ENCODE assay signal across 30 cellular contexts in the genomic region with DNA sequence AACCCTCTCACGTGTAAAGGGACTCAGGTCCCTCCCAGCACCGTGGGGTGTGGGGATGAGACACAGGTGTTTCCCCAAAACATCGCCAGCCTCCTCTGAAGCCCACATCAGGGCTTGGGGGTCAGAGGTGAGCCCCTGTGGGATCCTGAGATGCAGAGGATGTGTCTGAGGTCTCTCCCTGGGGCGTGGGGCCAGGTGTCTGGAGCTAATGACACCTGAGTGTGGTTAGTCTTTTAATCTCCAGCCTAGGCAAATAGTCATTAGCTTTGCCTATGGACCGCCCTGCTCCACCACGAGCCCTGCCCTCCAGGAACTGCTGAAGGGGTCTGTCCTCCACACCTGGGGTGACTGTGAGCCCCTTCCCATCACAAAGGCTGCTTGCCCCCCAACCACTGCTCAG. TPM values are rescaled to one million over a fixed set of nuclear protein-coding genes. Genes with fewer than 3 reads are reported as not detected.
DNase-seq lines count a peak whose midpoint lies in the region; ATAC-seq, FAIRE-seq and TF ChIP-seq lines count a peak whose summit lies in the region.
"Had no signal": no experiment of that assay in that cellular context is flagged by ENCODE, and none has a peak within 500 bp of the region (broad histone marks: within the 10 kb centered on the region; RNA-seq: fewer than 3 reads in every experiment).

No MANE protein-coding gene starts in this region.

- H3K9me3 ChIP-seq in HepG2 (ENCODE audit: low read length) (no peaks in the 10 kb centered on the region), right lobe of liver (no peaks in the 10 kb centered on the region), hepatocyte (ENCODE audit: low read depth) (no peaks in the 10 kb centered on the region)
- H3K9me3 ChIP-seq: A549, neutrophil, upper lobe of right lung had no signal

- H3K4me2 ChIP-seq in HepG2 (ENCODE audit: low read depth, low read length) (no peak overlapping the region), hepatocyte (no peak overlapping the region)

- CTCF ChIA-PET in HepG2 (lab: Yijun Ruan, JAX; ENCODE audit: low intra/inter-chr PET ratio, low total read pairs): no interaction called here

- TF ChIP-seq POLR2A in HepG2 (IDR thresholded peaks at IDR 0.05; ENCODE audit: insufficient read depth in 1 of 2, low read depth in 2 of 2, low read length in 2 of 2) (no peak), right lobe of liver (IDR thresholded peaks at IDR 0.05) (no peak)

- H3K4me3 ChIP-seq in HepG2 (replicated peaks in 1 of 3; ENCODE audit: insufficient read depth in 1 of 3, low read depth in 2 of 3, low read length in 3 of 3) (no peak overlapping the region), right lobe of liver (no peak overlapping the region), hepatocyte (no peak overlapping the region)
- H3K4me3 ChIP-seq: A549, lung, SK-N-MC, upper lobe of right lung had no signal

- in situ Hi-C loops in HepG2 (cut with HindIII; ENCODE audit: extremely low pct_ligation_motif_present, low pct_unique_long_range_greater_than_20kb): no loop called here

- peaks cover 20% of the 10 kb centered on the region for H3K4me1 ChIP-seq in HepG2 (ENCODE audit: insufficient read depth, low read length)
- H3K4me1 ChIP-seq in right lobe of liver: no peaks in the 10 kb centered on the region
- H3K4me1 ChIP-seq in foreskin keratinocyte: no peaks in the 10 kb centered on the region
- no peaks in the 10 kb centered on the region for H3K4me1 ChIP-seq in hepatocyte (ENCODE audit: insufficient read depth)
- H3K4me1 ChIP-seq: upper lobe of right lung had no signal

- ATAC-seq in HepG2 (no peak), right lobe of liver (no peak), foreskin keratinocyte (no peak)
- ATAC-seq in activated naive CD4-positive, alpha-beta T cell treated with anti-CD3 and anti-CD28 coated beads, Interleukin-2, amount 50 U/mL, for 72 hours: no peak
- ATAC-seq: activated T-cell treated with anti-CD3 and anti-CD28 coated beads, Interleukin-2, amount 50 U/mL, for 72 hours; upper lobe of right lung had no signal

- DNase-seq in HepG2 (ENCODE audit: low spot score) (no peak), right lobe of liver (no peak), RPMI8226 (peak; percentile 46), foreskin keratinocyte (no peak), hepatocyte (ENCODE audit: low spot score) (no peak), HUDEP-2 (lab: John Stamatoyannopoulos, UW; ENCODE audit: unreplicated experiment in 76 of 76) (no peak)
- DNase-seq in activated naive CD4-positive, alpha-beta T cell treated with anti-CD3 and anti-CD28 coated beads, Interleukin-2, amount 50 U/mL, for 72 hours (ENCODE audit: low spot score in 2 of 2): no peak
- DNase-seq in stimulated activated CD4-positive, alpha-beta T cell treated with anti-CD3 and anti-CD28 coated beads, Interleukin-4, amount 100 ng/mL, for 4 hours: no peak
- DNase-seq: activated CD4-positive, alpha-beta T cell treated with anti-CD3 and anti-CD28 coated beads for 4 hours; activated naive CD4-positive, alpha-beta T cell treated with anti-CD3 and anti-CD28 coated beads, Interleukin-2, amount 10 ng/mL, durations not matched to agents 7 days and 5 days; activated T-cell treated with anti-CD3 and anti-CD28 coated beads, Interleukin-2, amount 50 U/mL, for 72 hours; aorta; NCI-H2107; upper lobe of right lung had no signal

- TF ChIP-seq EP300 in HepG2 (IDR thresholded peaks at IDR 0.05; ENCODE audit: low read depth in 2 of 2, low read length in 2 of 2) (no peak), HepG2 (CRISPR knock-in tag; IDR thresholded peaks at IDR 0.05; ENCODE audit: borderline replicate concordance) (no peak)

- no peaks in the 10 kb centered on the region for H3K9me2 ChIP-seq in hepatocyte (replicated peaks; ENCODE audit: insufficient read depth)

- TF ChIP-seq RAD21 in HepG2 (CRISPR knock-in tag; IDR thresholded peaks at IDR 0.05): no peak

- no TSS peak for BruUV-seq in HepG2 (replicated peaks; lab: Mats Ljungman, UMichigan)

- intact Hi-C loops in HepG2 (cut with micrococcal nuclease; ENCODE audit: unreplicated experiment) (no loop called here), right lobe of liver (cut with DNase I) (loop anchor here in 1 of 2 donors (10.0 kb wide), 1 partner anchor 429 kb away; the partner anchor contains the start of gene SAMD10)

- H3K27me3 ChIP-seq in HepG2 (ENCODE audit: control insufficient read depth in 1 of 2, insufficient read depth in 2 of 2, low read length in 2 of 2) (peaks cover 42 to 83% of the 10 kb centered on the region in 2 experiments), right lobe of liver (no peaks in the 10 kb centered on the region), foreskin keratinocyte (no peaks in the 10 kb centered on the region), hepatocyte (no peaks in the 10 kb centered on the region)

- H3K79me2 ChIP-seq in HepG2 (ENCODE audit: insufficient read depth, low read length) (no peaks in the 10 kb centered on the region), hepatocyte (no peaks in the 10 kb centered on the region)

- no peaks in the 10 kb centered on the region for H3K36me3 Mint-ChIP-seq in activated naive CD4-positive, alpha-beta T cell treated with anti-CD3 and anti-CD28 coated beads, Interleukin-2, amount 50 U/mL, for 72 hours
- H3K36me3 Mint-ChIP-seq: activated naive CD4-positive, alpha-beta T cell treated with anti-CD3 and anti-CD28 coated beads, Interleukin-2, amount 10 ng/mL, durations not matched to agents 7 days and 5 days had no signal

- 36% methylated on average over 5 of the region's 6 CpGs for WGBS in HepG2 (ENCODE audit: low lambda C conversion rate)
- 0% methylated on average over 1 of the region's 6 CpGs for WGBS in right lobe of liver (ENCODE audit: insufficient coverage, low coverage, low lambda C conversion rate, missing lambda C conversion rate)
- WGBS in hepatocyte (ENCODE audit: low lambda C conversion rate, missing lambda C conversion rate): 63% methylated on average over 6 of the region's 6 CpGs

- H3K36me3 ChIP-seq in HepG2 (replicated peaks in 1 of 2; ENCODE audit: control insufficient read depth in 1 of 2, insufficient read depth in 2 of 2, low read length in 2 of 2) (no peaks in the 10 kb centered on the region), right lobe of liver (no peaks in the 10 kb centered on the region), hepatocyte (replicated peaks; ENCODE audit: insufficient read depth, low read depth) (no peaks in the 10 kb centered on the region)
- H3K36me3 ChIP-seq: neutrophil, upper lobe of right lung had no signal

- no peak overlapping the region for H2AFZ ChIP-seq in HepG2 (ENCODE audit: low read length)
- H2AFZ ChIP-seq in hepatocyte: no peak overlapping the region

- TF ChIP-seq CTCF in HepG2 (CRISPR knock-in tag; IDR thresholded peaks at IDR 0.05) (no peak), right lobe of liver (IDR thresholded peaks at IDR 0.05) (no peak), foreskin keratinocyte (conservative IDR thresholded peaks at IDR 0.05) (no peak), hepatocyte (IDR thresholded peaks at IDR 0.05; ENCODE audit: poor library complexity) (no peak)

- POLR2A ChIA-PET in HepG2 (lab: Yijun Ruan, JAX): interaction anchor here (1.1 to 1.6 kb wide), 2 partner anchors 8 to 81 kb away, joined by 3 read pairs; partner anchors contain the start of gene GMEB2

- H4K20me1 ChIP-seq in HepG2 (ENCODE audit: insufficient read depth, low read length) (no peaks in the 10 kb centered on the region; the same call in 1 of the 2 replicates), hepatocyte (ENCODE audit: insufficient read depth, poor library complexity, severe bottlenecking) (no peaks in the 10 kb centered on the region)

- H3K9ac ChIP-seq in HepG2 (ENCODE audit: insufficient read depth, low read depth, low read length): no peak overlapping the region

- H3K27ac ChIP-seq in HepG2 (ENCODE audit: extremely low read length, insufficient read depth, low read length) (no peak overlapping the region), right lobe of liver (no peak overlapping the region), foreskin keratinocyte (peak overlapping the region; percentile 71), hepatocyte (no peak overlapping the region)
- H3K27ac ChIP-seq: neutrophil, SK-N-MC, upper lobe of right lung had no signal

- H3K9me3 Mint-ChIP-seq in activated naive CD4-positive, alpha-beta T cell treated with anti-CD3 and anti-CD28 coated beads, Interleukin-2, amount 50 U/mL, for 72 hours: no peaks in the 10 kb centered on the region
- H3K9me3 Mint-ChIP-seq: activated naive CD4-positive, alpha-beta T cell treated with anti-CD3 and anti-CD28 coated beads, Interleukin-2, amount 10 ng/mL, durations not matched to agents 7 days and 5 days; activated T-cell treated with anti-CD3 and anti-CD28 coated beads, Interleukin-2, amount 50 U/mL, for 72 hours; dendritic cell treated with granulocyte-macrophage colony-stimulating factor and Interleukin-4, amounts not matched to agents 40 ng/mL and 50 ng/mL, for 4 days had no signal

- FAIRE-seq in HepG2 (lab: Jason Lieb, UNC): no peak
- FAIRE-seq: A549 had no signal

- H3K27ac Mint-ChIP-seq in activated naive CD4-positive, alpha-beta T cell treated with anti-CD3 and anti-CD28 coated beads, Interleukin-2, amount 50 U/mL, for 72 hours: no peak overlapping the region
- H3K27ac Mint-ChIP-seq: activated naive CD4-positive, alpha-beta T cell treated with anti-CD3 and anti-CD28 coated beads, Interleukin-2, amount 10 ng/mL, durations not matched to agents 7 days and 5 days; activated T-cell treated with anti-CD3 and anti-CD28 coated beads, Interleukin-2, amount 50 U/mL, for 72 hours; dendritic cell treated with granulocyte-macrophage colony-stimulating factor and Interleukin-4, amounts not matched to agents 40 ng/mL and 50 ng/mL, for 4 days had no signal

RNA-seq across cellular contexts. Expression of gene SRMS, which starts 1.7 kb away (rescaled TPM):
- total RNA-seq in HepG2 (2016; rRNA removed; fragmentation: Illumina TruSeq; extraction: Trizol) (not detected in 2 replicates), right lobe of liver (not detected), foreskin keratinocyte (0.11 and 0.17 TPM in 2 replicates), hepatocyte (not detected in 2 replicates)
- not detected in 2 replicates for total RNA-seq in HepG2 (2016; cell fraction: cytosol; rRNA removed; fragmentation: Illumina TruSeq; extraction: Trizol; ENCODE audit: low read depth)
- not detected in 2 replicates for total RNA-seq in HepG2 (2016; cell fraction: insoluble cytoplasmic fraction; rRNA removed; fragmentation: Illumina TruSeq; extraction: Trizol)
- not detected in 2 replicates for total RNA-seq in HepG2 (2016; cell fraction: membrane; rRNA removed; fragmentation: Illumina TruSeq; extraction: Trizol)
- total RNA-seq in HepG2 (2016; cell fraction: nucleus; rRNA removed; fragmentation: Illumina TruSeq; extraction: Trizol): not detected in 2 replicates
- polyA plus RNA-seq in HepG2 (2011; rRNA removed) (0.09 TPM in 1 of 2 replicates, not detected in the other), foreskin keratinocyte (0.04 and 0.09 TPM in 2 replicates), hepatocyte (not detected in 2 replicates)
- not detected in 2 replicates for polyA plus RNA-seq in HepG2 (2011; cell fraction: cytosol; rRNA removed)
- 0.10 and 0.37 TPM in 2 replicates for polyA plus RNA-seq in HepG2 (2011; cell fraction: nucleus; rRNA removed)
- polyA plus RNA-seq in HepG2 (2012): 0.17 TPM in 1 of 2 replicates, not detected in the other
- polyA plus RNA-seq in HepG2 (2016; cell fraction: cytosol; fragmentation: Illumina TruSeq; extraction: Trizol; ENCODE audit: low read depth): not detected in 2 replicates
- polyA plus RNA-seq in HepG2 (2016; cell fraction: insoluble cytoplasmic fraction; fragmentation: Illumina TruSeq; extraction: Trizol; ENCODE audit: low read depth): not detected in 2 replicates
- polyA plus RNA-seq in HepG2 (2016; cell fraction: membrane; fragmentation: Illumina TruSeq; extraction: Trizol; ENCODE audit: low read depth): not detected in 2 replicates
- polyA plus RNA-seq in HepG2 (2016; cell fraction: nucleus; fragmentation: Illumina TruSeq; extraction: Trizol; ENCODE audit: insufficient read depth, low read depth): not detected in 2 replicates
- polyA minus RNA-seq in HepG2 (2011; rRNA and poly(A)+ RNA removed; ENCODE audit: low replicate concordance): 0.28 TPM in 1 of 2 replicates, not detected in the other
- not detected in 2 replicates for polyA minus RNA-seq in HepG2 (2011; cell fraction: cytosol; rRNA and poly(A)+ RNA removed)
- not detected in 2 replicates for polyA minus RNA-seq in HepG2 (2011; cell fraction: nucleus; rRNA and poly(A)+ RNA removed)
- total RNA-seq in activated naive CD4-positive, alpha-beta T cell treated with anti-CD3 and anti-CD28 coated beads, Interleukin-2, amount 50 U/mL, for 72 hours: not detected
- total RNA-seq: activated T-cell treated with anti-CD3 and anti-CD28 coated beads, Interleukin-2, amount 50 U/mL, for 72 hours; aorta; cardiac septum; fibroblast of lung; glomerular endothelial cell; kidney epithelial cell; lung; M059J; NCI-H460; pulmonary artery endothelial cell; RPMI7951; skeletal muscle tissue; subcutaneous adipose tissue; T-helper 2 cell treated with Interferon-gamma antibody and Interleukin-4, amounts not matched to agents 100 ng/mL and 5 ng/mL, for 36 hours; upper lobe of right lung had no signal
- polyA plus RNA-seq: A549, aorta, fibroblast of lung had no signal

RNA-seq across cellular contexts. Expression of gene FNDC11, which starts 8.1 kb away (rescaled TPM):
- total RNA-seq in HepG2 (2016; rRNA removed; fragmentation: Illumina TruSeq; extraction: Trizol) (not detected in 2 replicates), right lobe of liver (not detected), foreskin keratinocyte (0.53 and 0.78 TPM in 2 replicates), hepatocyte (0.57 and 0.76 TPM in 2 replicates)
- not detected in 2 replicates for total RNA-seq in HepG2 (2016; cell fraction: cytosol; rRNA removed; fragmentation: Illumina TruSeq; extraction: Trizol; ENCODE audit: low read depth)
- not detected in 2 replicates for total RNA-seq in HepG2 (2016; cell fraction: insoluble cytoplasmic fraction; rRNA removed; fragmentation: Illumina TruSeq; extraction: Trizol)
- not detected in 2 replicates for total RNA-seq in HepG2 (2016; cell fraction: membrane; rRNA removed; fragmentation: Illumina TruSeq; extraction: Trizol)
- total RNA-seq in HepG2 (2016; cell fraction: nucleus; rRNA removed; fragmentation: Illumina TruSeq; extraction: Trizol): not detected in 2 replicates
- polyA plus RNA-seq in HepG2 (2011; rRNA removed) (0.07 and 0.13 TPM in 2 replicates), foreskin keratinocyte (0.67 and 0.68 TPM in 2 replicates), hepatocyte (0.79 and 2.1 TPM in 2 replicates)
- 0.19 and 0.23 TPM in 2 replicates for polyA plus RNA-seq in HepG2 (2011; cell fraction: cytosol; rRNA removed)
- 0.45 and 0.48 TPM in 2 replicates for polyA plus RNA-seq in HepG2 (2011; cell fraction: nucleus; rRNA removed)
- polyA plus RNA-seq in HepG2 (2012): 0.05 TPM in 1 of 2 replicates, not detected in the other
- not detected in 2 replicates for polyA plus RNA-seq in HepG2 (2016; cell fraction: cytosol; fragmentation: Illumina TruSeq; extraction: Trizol; ENCODE audit: low read depth)
- polyA plus RNA-seq in HepG2 (2016; cell fraction: insoluble cytoplasmic fraction; fragmentation: Illumina TruSeq; extraction: Trizol; ENCODE audit: low read depth): not detected in 2 replicates
- polyA plus RNA-seq in HepG2 (2016; cell fraction: membrane; fragmentation: Illumina TruSeq; extraction: Trizol; ENCODE audit: low read depth): not detected in 2 replicates
- polyA plus RNA-seq in HepG2 (2016; cell fraction: nucleus; fragmentation: Illumina TruSeq; extraction: Trizol; ENCODE audit: insufficient read depth, low read depth): not detected in 2 replicates
- 0.10 and 0.84 TPM in 2 replicates for polyA minus RNA-seq in HepG2 (2011; rRNA and poly(A)+ RNA removed; ENCODE audit: low replicate concordance)
- not detected in 2 replicates for polyA minus RNA-seq in HepG2 (2011; cell fraction: cytosol; rRNA and poly(A)+ RNA removed)
- polyA minus RNA-seq in HepG2 (2011; cell fraction: nucleus; rRNA and poly(A)+ RNA removed): not detected in 2 replicates
- under 1 TPM in 1 of 2 donors, not detected in 1; 0.10 TPM for total RNA-seq in activated naive CD4-positive, alpha-beta T cell treated with anti-CD3 and anti-CD28 coated beads, Interleukin-2, amount 50 U/mL, for 72 hours
- total RNA-seq: cardiac septum, M059J had no signal

RNA-seq across cellular contexts. Expression of gene PTK6, which starts 8.6 kb away (rescaled TPM):
- total RNA-seq in HepG2 (2016; rRNA removed; fragmentation: Illumina TruSeq; extraction: Trizol) (not detected in 2 replicates), right lobe of liver (10 to 100 TPM in 1 of 6 experiments, 1 to 10 TPM in 3, under 1 TPM in 2; 0.78 to 11.0 (median 3.6) TPM), foreskin keratinocyte (15.7 and 21.8 TPM in 2 replicates), hepatocyte (0.52 and 1.1 TPM in 2 replicates)
- total RNA-seq in HepG2 (2016; cell fraction: cytosol; rRNA removed; fragmentation: Illumina TruSeq; extraction: Trizol; ENCODE audit: low read depth): not detected in 2 replicates
- total RNA-seq in HepG2 (2016; cell fraction: insoluble cytoplasmic fraction; rRNA removed; fragmentation: Illumina TruSeq; extraction: Trizol): not detected in 2 replicates
- not detected in 2 replicates for total RNA-seq in HepG2 (2016; cell fraction: membrane; rRNA removed; fragmentation: Illumina TruSeq; extraction: Trizol)
- not detected in 2 replicates for total RNA-seq in HepG2 (2016; cell fraction: nucleus; rRNA removed; fragmentation: Illumina TruSeq; extraction: Trizol)
- polyA plus RNA-seq in HepG2 (2011; rRNA removed) (0.07 and 0.08 TPM in 2 replicates), foreskin keratinocyte (15.2 and 22.0 TPM in 2 replicates), hepatocyte (0.06 and 0.27 TPM in 2 replicates)
- 0.05 and 0.08 TPM in 2 replicates for polyA plus RNA-seq in HepG2 (2011; cell fraction: cytosol; rRNA removed)
- 0.27 and 0.42 TPM in 2 replicates for polyA plus RNA-seq in HepG2 (2011; cell fraction: nucleus; rRNA removed)
- polyA plus RNA-seq in HepG2 (2012): 0.09 and 0.11 TPM in 2 replicates
- not detected in 2 replicates for polyA plus RNA-seq in HepG2 (2016; cell fraction: cytosol; fragmentation: Illumina TruSeq; extraction: Trizol; ENCODE audit: low read depth)
- not detected in 2 replicates for polyA plus RNA-seq in HepG2 (2016; cell fraction: insoluble cytoplasmic fraction; fragmentation: Illumina TruSeq; extraction: Trizol; ENCODE audit: low read depth)
- not detected in 2 replicates for polyA plus RNA-seq in HepG2 (2016; cell fraction: membrane; fragmentation: Illumina TruSeq; extraction: Trizol; ENCODE audit: low read depth)
- not detected in 2 replicates for polyA plus RNA-seq in HepG2 (2016; cell fraction: nucleus; fragmentation: Illumina TruSeq; extraction: Trizol; ENCODE audit: insufficient read depth, low read depth)
- 0.18 and 9.4 TPM in 2 replicates for polyA minus RNA-seq in HepG2 (2011; rRNA and poly(A)+ RNA removed; ENCODE audit: low replicate concordance)
- polyA minus RNA-seq in HepG2 (2011; cell fraction: cytosol; rRNA and poly(A)+ RNA removed): not detected in 2 replicates
- polyA minus RNA-seq in HepG2 (2011; cell fraction: nucleus; rRNA and poly(A)+ RNA removed): 0.12 and 0.13 TPM in 2 replicates
- under 1 TPM; 0.54 to 0.57 TPM for total RNA-seq in activated naive CD4-positive, alpha-beta T cell treated with anti-CD3 and anti-CD28 coated beads, Interleukin-2, amount 50 U/mL, for 72 hours
- total RNA-seq: cardiac septum, glomerular endothelial cell, M059J, skeletal muscle tissue had no signal
- polyA plus RNA-seq: fibroblast of lung had no signal

RNA-seq across cellular contexts. Expression of gene PPDPF, which starts 25.2 kb away (rescaled TPM):
- total RNA-seq in HepG2 (2016; rRNA removed; fragmentation: Illumina TruSeq; extraction: Trizol) (6.0 and 7.0 TPM in 2 replicates), right lobe of liver (10 to 100 TPM; 50.2 to 99.4 (median 76.7) TPM), foreskin keratinocyte (181 and 190 TPM in 2 replicates), hepatocyte (47.6 and 55.1 TPM in 2 replicates)
- 21.9 and 23.8 TPM in 2 replicates for total RNA-seq in HepG2 (2016; cell fraction: cytosol; rRNA removed; fragmentation: Illumina TruSeq; extraction: Trizol; ENCODE audit: low read depth)
- 4.3 and 5.4 TPM in 2 replicates for total RNA-seq in HepG2 (2016; cell fraction: insoluble cytoplasmic fraction; rRNA removed; fragmentation: Illumina TruSeq; extraction: Trizol)
- 16.4 and 22.5 TPM in 2 replicates for total RNA-seq in HepG2 (2016; cell fraction: membrane; rRNA removed; fragmentation: Illumina TruSeq; extraction: Trizol)
- 5.4 and 6.2 TPM in 2 replicates for total RNA-seq in HepG2 (2016; cell fraction: nucleus; rRNA removed; fragmentation: Illumina TruSeq; extraction: Trizol)
- polyA plus RNA-seq in HepG2 (2011; rRNA removed) (1.8 and 2.2 TPM in 2 replicates), foreskin keratinocyte (575 and 701 TPM in 2 replicates), hepatocyte (330 and 333 TPM in 2 replicates)
- polyA plus RNA-seq in HepG2 (2011; cell fraction: cytosol; rRNA removed): 2.4 and 6.2 TPM in 2 replicates
- polyA plus RNA-seq in HepG2 (2011; cell fraction: nucleus; rRNA removed): 6.3 and 9.5 TPM in 2 replicates
- polyA plus RNA-seq in HepG2 (2012): 12.0 and 18.6 TPM in 2 replicates
- polyA plus RNA-seq in HepG2 (2016; cell fraction: cytosol; fragmentation: Illumina TruSeq; extraction: Trizol; ENCODE audit: low read depth): 606 and 718 TPM in 2 replicates
- 42.4 and 57.7 TPM in 2 replicates for polyA plus RNA-seq in HepG2 (2016; cell fraction: insoluble cytoplasmic fraction; fragmentation: Illumina TruSeq; extraction: Trizol; ENCODE audit: low read depth)
- polyA plus RNA-seq in HepG2 (2016; cell fraction: membrane; fragmentation: Illumina TruSeq; extraction: Trizol; ENCODE audit: low read depth): 288 and 295 TPM in 2 replicates
- polyA plus RNA-seq in HepG2 (2016; cell fraction: nucleus; fragmentation: Illumina TruSeq; extraction: Trizol; ENCODE audit: insufficient read depth, low read depth): 40.1 and 40.2 TPM in 2 replicates
- polyA minus RNA-seq in HepG2 (2011; rRNA and poly(A)+ RNA removed; ENCODE audit: low replicate concordance): 8.4 and 13.9 TPM in 2 replicates
- polyA minus RNA-seq in HepG2 (2011; cell fraction: cytosol; rRNA and poly(A)+ RNA removed): 15.8 and 39.4 TPM in 2 replicates
- polyA minus RNA-seq in HepG2 (2011; cell fraction: nucleus; rRNA and poly(A)+ RNA removed): 4.5 and 4.8 TPM in 2 replicates
- 100 to 1,000 TPM in 1 of 2 donors, 10 to 100 TPM in 1; 60.7 to 117 TPM for total RNA-seq in activated naive CD4-positive, alpha-beta T cell treated with anti-CD3 and anti-CD28 coated beads, Interleukin-2, amount 50 U/mL, for 72 hours

RNA-seq across cellular contexts. Expression of gene HELZ2, which starts 28.2 kb away (rescaled TPM):
- total RNA-seq in HepG2 (2016; rRNA removed; fragmentation: Illumina TruSeq; extraction: Trizol): 8.4 and 10.1 TPM in 2 replicates
- 1.7 and 2.1 TPM in 2 replicates for total RNA-seq in HepG2 (2016; cell fraction: cytosol; rRNA removed; fragmentation: Illumina TruSeq; extraction: Trizol; ENCODE audit: low read depth)
- total RNA-seq in HepG2 (2016; cell fraction: insoluble cytoplasmic fraction; rRNA removed; fragmentation: Illumina TruSeq; extraction: Trizol): 6.8 and 10.0 TPM in 2 replicates
- total RNA-seq in HepG2 (2016; cell fraction: membrane; rRNA removed; fragmentation: Illumina TruSeq; extraction: Trizol): 2.8 and 4.3 TPM in 2 replicates
- 12.8 and 18.4 TPM in 2 replicates for total RNA-seq in HepG2 (2016; cell fraction: nucleus; rRNA removed; fragmentation: Illumina TruSeq; extraction: Trizol)
- polyA plus RNA-seq in HepG2 (2011; rRNA removed): 9.6 and 16.1 TPM in 2 replicates
- polyA plus RNA-seq in HepG2 (2011; cell fraction: cytosol; rRNA removed): 4.5 and 6.0 TPM in 2 replicates
- polyA plus RNA-seq in HepG2 (2011; cell fraction: nucleus; rRNA removed): 39.6 and 48.2 TPM in 2 replicates
- 12.3 and 14.4 TPM in 2 replicates for polyA plus RNA-seq in HepG2 (2012)
- 0.26 and 0.46 TPM in 2 replicates for polyA plus RNA-seq in HepG2 (2016; cell fraction: cytosol; fragmentation: Illumina TruSeq; extraction: Trizol; ENCODE audit: low read depth)
- polyA plus RNA-seq in HepG2 (2016; cell fraction: insoluble cytoplasmic fraction; fragmentation: Illumina TruSeq; extraction: Trizol; ENCODE audit: low read depth): 5.2 and 6.9 TPM in 2 replicates
- 0.43 and 0.84 TPM in 2 replicates for polyA plus RNA-seq in HepG2 (2016; cell fraction: membrane; fragmentation: Illumina TruSeq; extraction: Trizol; ENCODE audit: low read depth)
- 17.4 and 18.8 TPM in 2 replicates for polyA plus RNA-seq in HepG2 (2016; cell fraction: nucleus; fragmentation: Illumina TruSeq; extraction: Trizol; ENCODE audit: insufficient read depth, low read depth)
- polyA minus RNA-seq in HepG2 (2011; rRNA and poly(A)+ RNA removed; ENCODE audit: low replicate concordance): 33.2 and 74.9 TPM in 2 replicates
- 41.7 and 42.0 TPM in 2 replicates for polyA minus RNA-seq in HepG2 (2011; cell fraction: cytosol; rRNA and poly(A)+ RNA removed)
- polyA minus RNA-seq in HepG2 (2011; cell fraction: nucleus; rRNA and poly(A)+ RNA removed): 35.3 and 47.0 TPM in 2 replicates
- total RNA-seq in right lobe of liver: 10 to 100 TPM; 14.8 to 30.3 (median 24.1) TPM
- 65.5 and 84.8 TPM in 2 replicates for total RNA-seq in foreskin keratinocyte
- polyA plus RNA-seq in foreskin keratinocyte: 13.0 and 13.6 TPM in 2 replicates
- 14.8 and 17.0 TPM in 2 replicates for total RNA-seq in hepatocyte
- 4.6 and 5.8 TPM in 2 replicates for polyA plus RNA-seq in hepatocyte
- total RNA-seq in activated naive CD4-positive, alpha-beta T cell treated with anti-CD3 and anti-CD28 coated beads, Interleukin-2, amount 50 U/mL, for 72 hours: 10 to 100 TPM in 1 of 2 donors, 1 to 10 TPM in 1; 3.1 to 28.8 TPM
